Comparison of ENCODE assay signal across 24 cellular contexts in the genomic region with DNA sequence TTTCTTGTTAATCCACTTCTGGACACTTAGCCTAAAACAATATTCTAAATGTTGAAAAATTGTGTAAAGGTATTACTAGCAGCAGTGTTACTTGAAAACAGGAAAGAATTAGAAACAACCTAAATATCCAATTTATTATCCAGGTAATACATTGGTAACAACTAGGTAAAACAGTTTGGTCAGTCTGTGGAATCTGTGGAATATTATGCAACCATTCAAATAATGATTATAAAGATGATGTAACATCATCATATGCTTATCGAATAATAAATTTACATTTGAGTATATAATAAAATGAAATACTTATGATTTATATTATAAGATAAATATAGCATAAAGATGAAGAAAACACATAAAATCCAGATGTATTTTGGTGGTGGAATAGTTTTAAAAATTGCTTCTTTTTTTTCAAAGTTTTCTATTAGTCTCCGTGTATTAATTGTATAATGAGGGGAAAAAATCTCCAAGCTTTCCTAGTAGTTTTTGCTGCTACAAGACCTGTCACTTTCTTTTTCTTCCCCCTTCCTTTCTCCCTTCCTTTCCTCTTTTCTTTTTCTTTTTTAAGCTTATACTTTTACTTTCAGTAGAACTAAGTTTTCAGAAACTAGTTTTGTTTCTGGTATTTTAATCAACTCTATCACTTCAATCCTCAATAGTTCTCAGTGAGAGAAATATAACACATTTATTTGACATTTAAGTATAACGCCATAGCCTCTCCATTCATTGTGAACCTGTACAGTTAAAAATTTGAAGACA.
"Had no signal": no experiment of that assay in that cellular context is flagged by ENCODE, and none has a peak within 500 bp of the region (broad histone marks: within the 10 kb centered on the region; RNA-seq: fewer than 3 reads in every experiment).

No MANE protein-coding gene starts in this region.

- H3K27ac Mint-ChIP-seq: activated CD4-positive, alpha-beta T cell treated with anti-CD3 and anti-CD28 coated beads, Interleukin-2, amount 10 ng/mL, durations not matched to agents 24 days and 14 days; activated CD8-positive, alpha-beta T cell treated with anti-CD3 and anti-CD28 coated beads for 36 hours; activated naive CD4-positive, alpha-beta T cell treated with anti-CD3 and anti-CD28 coated beads for 36 hours; activated naive CD4-positive, alpha-beta T cell treated with anti-CD3 and anti-CD28 coated beads, Interleukin-2, amount 50 U/mL, for 72 hours; activated T-cell treated with anti-CD3 and anti-CD28 coated beads, Interleukin-2, amount 50 U/mL, for 72 hours had no signal

- DNase-seq: activated CD4-positive, alpha-beta T cell treated with anti-CD3 and anti-CD28 coated beads, Interleukin-2, amount 10 ng/mL, durations not matched to agents 24 days and 14 days; activated CD4-positive, alpha-beta T cell treated with anti-CD3 and anti-CD28 coated beads, Interleukin-2, amount 50 U/mL, for 4 hours; activated CD8-positive, alpha-beta T cell treated with anti-CD3 and anti-CD28 coated beads for 36 hours; activated gamma-delta T cell treated with Interleukin-2 at 50 U/mL for 16 hours; activated naive CD4-positive, alpha-beta T cell treated with anti-CD3 and anti-CD28 coated beads for 36 hours; activated T-cell treated with anti-CD3 and anti-CD28 coated beads, Interleukin-2, amount 50 U/mL, for 1 hour; activated T-cell treated with anti-CD3 and anti-CD28 coated beads, Interleukin-2, amount 50 U/mL, for 72 hours; adrenal gland; body of pancreas; Karpas-422; NCI-H1105; NCI-H1417 treated with DMSO at 0.1 percent for 48 hours; NCI-H187 treated with DMSO at 0.1 percent for 48 hours; NCI-H2081 treated with DMSO at 0.1 percent for 48 hours; NCI-H226; NCI-H446 treated with DMSO at 0.1 percent for 48 hours; NCI-H524 treated with DMSO at 0.1 percent for 48 hours; SHP77; SJCRH30; T1000 had no signal

- ATAC-seq: activated CD8-positive, alpha-beta T cell treated with anti-CD3 and anti-CD28 coated beads for 36 hours; activated naive CD4-positive, alpha-beta T cell treated with anti-CD3 and anti-CD28 coated beads, Interleukin-2, amount 50 U/mL, for 72 hours; activated T-cell treated with anti-CD3 and anti-CD28 coated beads, Interleukin-2, amount 50 U/mL, for 72 hours; body of pancreas; Panc1 had no signal

- H3K9me3 ChIP-seq: adrenal gland, body of pancreas, breast epithelium, SJCRH30 had no signal

- H3K4me3 Mint-ChIP-seq: activated CD4-positive, alpha-beta T cell treated with anti-CD3 and anti-CD28 coated beads, Interleukin-2, amount 10 ng/mL, durations not matched to agents 24 days and 14 days; activated CD8-positive, alpha-beta T cell treated with anti-CD3 and anti-CD28 coated beads for 36 hours; activated naive CD4-positive, alpha-beta T cell treated with anti-CD3 and anti-CD28 coated beads for 36 hours; activated T-cell treated with anti-CD3 and anti-CD28 coated beads, Interleukin-2, amount 50 U/mL, for 72 hours had no signal

- H3K4me3 ChIP-seq: adrenal gland, body of pancreas, breast epithelium, SJCRH30 had no signal

- H3K27me3 ChIP-seq: adrenal gland, body of pancreas, breast epithelium, SJCRH30 had no signal

- H3K4me1 ChIP-seq: adrenal gland, breast epithelium, SJCRH30 had no signal

- H3K27me3 Mint-ChIP-seq: activated CD4-positive, alpha-beta T cell treated with anti-CD3 and anti-CD28 coated beads, Interleukin-2, amount 10 ng/mL, durations not matched to agents 24 days and 14 days; activated CD8-positive, alpha-beta T cell treated with anti-CD3 and anti-CD28 coated beads for 36 hours had no signal

- FAIRE-seq: astrocyte had no signal

- H3K27ac ChIP-seq: adrenal gland, breast epithelium, SJCRH30 had no signal

- H3K36me3 ChIP-seq: adrenal gland, breast epithelium, SJCRH30 had no signal
